Comparison of ENCODE assay signal across 9 cellular contexts in genomic region chr15:85404922-85405293, GRCh38. TPM values are rescaled to one million over a fixed set of nuclear protein-coding genes. Genes with fewer than 3 reads are reported as not detected.
DNase-seq lines count a peak whose midpoint lies in the region; ATAC-seq, FAIRE-seq and TF ChIP-seq lines count a peak whose summit lies in the region.
"Had no signal": no experiment of that assay in that cellular context is flagged by ENCODE, and none has a peak within 500 bp of the region (broad histone marks: within the 10 kb centered on the region; RNA-seq: fewer than 3 reads in every experiment).

No MANE protein-coding gene starts in this region.

- H3K27me3 ChIP-seq in SU-DHL-6 (ENCODE audit: low read length): no peaks in the 10 kb centered on the region

- peaks cover 8% of the 10 kb centered on the region for H4K20me1 ChIP-seq in SU-DHL-6 (ENCODE audit: low read depth, low read length)

- H3K27ac ChIP-seq in SU-DHL-6 (ENCODE audit: low read depth, low read length): peak overlapping the region; percentile 97
- no peak overlapping the region for H3K27ac ChIP-seq in kidney (ENCODE audit: low read depth in 2 of 2, low read length in 2 of 2)

- TF ChIP-seq CTCF in SU-DHL-6 (IDR thresholded peaks at IDR 0.05; ENCODE audit: insufficient read depth, low read length, poor library complexity, severe bottlenecking): no peak
- TF ChIP-seq CTCF in fibroblast of pulmonary artery (IDR thresholded peaks at IDR 0.05; ENCODE audit: low read length, missing control alignments): no peak
- TF ChIP-seq CTCF in kidney (IDR thresholded peaks at IDR 0.05; ENCODE audit: borderline replicate concordance, extremely low read depth, insufficient read depth): no peak

- peaks cover 52% of the 10 kb centered on the region for H3F3A ChIP-seq in SU-DHL-6 (ENCODE audit: insufficient read depth)

- H3K4me3 ChIP-seq in SU-DHL-6 (ENCODE audit: insufficient read depth, low read length, poor library complexity, severe bottlenecking) (peak overlapping the region; percentile 18), fibroblast of pulmonary artery (replicated peaks; ENCODE audit: low read depth, low read length) (peak overlapping the region; percentile 3), kidney (ENCODE audit: low read length in 2 of 2) (no peak overlapping the region)

- H3K36me3 Mint-ChIP-seq in activated T-cell treated with anti-CD3 and anti-CD28 coated beads, Interleukin-2, amount 50 U/mL, for 24 hours (ENCODE audit: low read depth): peaks cover 5% of the 10 kb centered on the region
- peaks cover 13% of the 10 kb centered on the region for H3K36me3 Mint-ChIP-seq in stimulated activated effector memory CD8-positive, alpha-beta T cell treated with anti-CD3 and anti-CD28 coated beads, Interleukin-12 subunit alpha, Interleukin-12 subunit beta, amount 100 ng/mL, for 72 hours

- peak overlapping the region; percentile 34 for H3K4me3 Mint-ChIP-seq in activated T-cell treated with anti-CD3 and anti-CD28 coated beads, Interleukin-2, amount 50 U/mL, for 24 hours
- H3K4me3 Mint-ChIP-seq in stimulated activated effector memory CD8-positive, alpha-beta T cell treated with anti-CD3 and anti-CD28 coated beads, Interleukin-12 subunit alpha, Interleukin-12 subunit beta, amount 100 ng/mL, for 72 hours: peak overlapping the region; percentile 50

- H3K27me3 Mint-ChIP-seq in activated T-cell treated with anti-CD3 and anti-CD28 coated beads, Interleukin-2, amount 50 U/mL, for 24 hours: no peaks in the 10 kb centered on the region

- H3K9me3 Mint-ChIP-seq in activated T-cell treated with anti-CD3 and anti-CD28 coated beads, Interleukin-2, amount 50 U/mL, for 24 hours: no peaks in the 10 kb centered on the region
- H3K9me3 Mint-ChIP-seq in stimulated activated effector memory CD8-positive, alpha-beta T cell treated with anti-CD3 and anti-CD28 coated beads, Interleukin-12 subunit alpha, Interleukin-12 subunit beta, amount 100 ng/mL, for 72 hours: no peaks in the 10 kb centered on the region

- H3K79me2 ChIP-seq in SU-DHL-6 (ENCODE audit: insufficient read depth, low read length): peaks cover 99% of the 10 kb centered on the region

- no peaks in the 10 kb centered on the region for H3K36me3 ChIP-seq in SU-DHL-6 (ENCODE audit: low read length)
- H3K36me3 ChIP-seq in kidney (ENCODE audit: control insufficient read depth in 1 of 2, insufficient read depth in 2 of 2, low read length in 2 of 2): no peaks in the 10 kb centered on the region

- no peak overlapping the region for H2AFZ ChIP-seq in SU-DHL-6 (ENCODE audit: low read depth, low read length, severe bottlenecking)

- peaks cover 5 to 15% of the 10 kb centered on the region in 2 donors for H3K4me1 ChIP-seq in kidney (ENCODE audit: control insufficient read depth in 1 of 2, insufficient read depth in 1 of 2, low read depth in 1 of 2, low read length in 2 of 2)

- H3K9me3 ChIP-seq in SU-DHL-6 (ENCODE audit: insufficient read depth, low read length) (no peaks in the 10 kb centered on the region), kidney (ENCODE audit: control insufficient read depth in 1 of 2, low read length in 2 of 2) (no peaks in the 10 kb centered on the region)

- H3K9me2 ChIP-seq in SU-DHL-6 (replicated peaks; ENCODE audit: insufficient read depth, low read length): no peaks in the 10 kb centered on the region

- no peak for DNase-seq in activated T-cell treated with anti-CD3 and anti-CD28 coated beads, Interleukin-2, amount 50 U/mL, for 24 hours
- DNase-seq in activated T-cell treated with anti-CD3 and anti-CD28 coated beads for 4 hours: no peak
- peak; percentile 73 for DNase-seq in fibroblast of pulmonary artery (ENCODE audit: low read depth)
- DNase-seq in stimulated activated effector memory CD8-positive, alpha-beta T cell treated with anti-CD3 and anti-CD28 coated beads, Interleukin-12 subunit alpha, Interleukin-12 subunit beta, amount 100 ng/mL, for 72 hours (ENCODE audit: low spot score in 2 of 2): no peak
- DNase-seq in NOMO-1 treated with DMSO at 0.1 percent for 48 hours (lab: John Stamatoyannopoulos, UW; ENCODE audit: unreplicated experiment): no peak
- DNase-seq in stimulated activated CD4-positive, alpha-beta T cell treated with anti-CD3 and anti-CD28 coated beads, Interleukin-4, amount 100 ng/mL, for 24 hours: no peak
- no peak for DNase-seq in kidney
- DNase-seq: activated CD4-positive, alpha-beta T cell treated with anti-CD3 and anti-CD28 coated beads for 1 hour had no signal

- H3K9ac ChIP-seq in SU-DHL-6 (ENCODE audit: low read length) (peak overlapping the region; percentile 48), kidney (ENCODE audit: low read length in 2 of 2) (no peak overlapping the region)

- no peak for FAIRE-seq in kidney (lab: Jason Lieb, UNC)

- peaks cover 89% of the 10 kb centered on the region for H3K4me1 Mint-ChIP-seq in activated T-cell treated with anti-CD3 and anti-CD28 coated beads, Interleukin-2, amount 50 U/mL, for 24 hours (ENCODE audit: low read depth)
- H3K4me1 Mint-ChIP-seq in stimulated activated effector memory CD8-positive, alpha-beta T cell treated with anti-CD3 and anti-CD28 coated beads, Interleukin-12 subunit alpha, Interleukin-12 subunit beta, amount 100 ng/mL, for 72 hours: peaks cover 71% of the 10 kb centered on the region

- ATAC-seq in stimulated activated effector memory CD8-positive, alpha-beta T cell treated with anti-CD3 and anti-CD28 coated beads, Interleukin-12 subunit alpha, Interleukin-12 subunit beta, amount 100 ng/mL, for 72 hours: no peak

- peak overlapping the region; percentile 68 for H3K4me2 ChIP-seq in SU-DHL-6 (ENCODE audit: low read depth, low read length, poor library complexity, severe bottlenecking)

- H3K27ac Mint-ChIP-seq in activated T-cell treated with anti-CD3 and anti-CD28 coated beads, Interleukin-2, amount 50 U/mL, for 24 hours: peak overlapping the region; percentile 87
- peak overlapping the region; percentile 76 for H3K27ac Mint-ChIP-seq in stimulated activated effector memory CD8-positive, alpha-beta T cell treated with anti-CD3 and anti-CD28 coated beads, Interleukin-12 subunit alpha, Interleukin-12 subunit beta, amount 100 ng/mL, for 72 hours

- intact Hi-C loops in kidney (cut with DNase I): no loop called here

RNA-seq across cellular contexts. Expression of gene AKAP13, which starts 24.5 kb away (rescaled TPM):
- 174 TPM for total RNA-seq in kidney
- 18.8 TPM for polyA plus RNA-seq in kidney (ENCODE audit: insufficient read depth, low read depth, low replicate concordance)

Comparison
In these comparisons a context has a peak if more than half of its experiments do, and no peak if none do; other contexts are left out.
1. H3K4me3 ChIP-seq: peak in SU-DHL-6 (single experiment) and fibroblast of pulmonary artery (single experiment); none in kidney (0 of 2).